In genomic region chr2:38508311-38509039, GRCh38 we compare ENCODE assay signal across 8 cellular contexts.
DNase-seq lines count a peak whose midpoint lies in the region; ATAC-seq, FAIRE-seq and TF ChIP-seq lines count a peak whose summit lies in the region.

No MANE protein-coding gene starts in this region.

- H3K9ac ChIP-seq in GM23248 (no peak overlapping the region), astrocyte (ENCODE audit: low read length) (no peak overlapping the region)

- DNase-seq in COLO829 (ENCODE audit: low spot score) (peak; percentile 85), GM23248 (peak; percentile 53), NCI-H1417 treated with DMSO at 0.1 percent for 48 hours (lab: John Stamatoyannopoulos, UW) (peak; percentile 45), T-helper 17 cell (peak; percentile 53 to 68 (median 58)), astrocyte (ENCODE audit: low read depth) (peak; percentile 46), hypothalamus (lab: John Stamatoyannopoulos, UW) (peak in 41 of 51 donors; percentile 5 to 76 (median 39)), small intestine (peak; percentile 86)

- H3K27ac ChIP-seq in GM23248 = no peak overlapping the region
- no peak overlapping the region for H3K27ac ChIP-seq in astrocyte (ENCODE audit: low read depth, low read length)
- peak overlapping the region in 1 of 2 donors; percentile 7 for H3K27ac ChIP-seq in small intestine (ENCODE audit: low read depth in 1 of 2, low read length in 1 of 2)

- H3K79me2 ChIP-seq in GM23248 (ENCODE audit: insufficient read depth) (no peaks in the 10 kb centered on the region), astrocyte (ENCODE audit: insufficient read depth, low read length) (no peaks in the 10 kb centered on the region)

- FAIRE-seq in astrocyte (lab: Jason Lieb, UNC) = no peak
- no peak for FAIRE-seq in small intestine (lab: Jason Lieb, UNC)

- H3K4me2 ChIP-seq in GM23248 (ENCODE audit: unreplicated experiment) (no peak overlapping the region), astrocyte (ENCODE audit: low read length) (no peak overlapping the region)

- peaks cover 3% of the 10 kb centered on the region for H3K9me3 Mint-ChIP-seq in astrocyte (ENCODE audit: unreplicated experiment)

- H3K4me1 ChIP-seq in GM23248 (ENCODE audit: insufficient read depth) (peaks cover 7% of the 10 kb centered on the region; the same call in 1 of the 2 replicates), astrocyte (ENCODE audit: insufficient read depth, low read length) (peaks cover 9% of the 10 kb centered on the region), small intestine (ENCODE audit: control insufficient read depth in 2 of 2, insufficient read depth in 1 of 2, low read depth in 1 of 2, low read length in 1 of 2) (no peaks in the 10 kb centered on the region)

- H4K20me1 ChIP-seq in GM23248 (ENCODE audit: insufficient read depth) (no peaks in the 10 kb centered on the region), astrocyte (ENCODE audit: insufficient read depth, low read length) (no peaks in the 10 kb centered on the region)

- H3K9me2 ChIP-seq in GM23248 (ENCODE audit: insufficient read depth) = no peaks in the 10 kb centered on the region

- H3K4me3 ChIP-seq in GM23248 = no peak overlapping the region
- no peak overlapping the region for H3K4me3 ChIP-seq in astrocyte (ENCODE audit: insufficient read depth, low read depth, low read length)
- H3K4me3 ChIP-seq in small intestine (ENCODE audit: low read depth in 1 of 2, low read length in 2 of 2) = no peak overlapping the region

- H3K27ac Mint-ChIP-seq in T-helper 17 cell (no peak overlapping the region), astrocyte (ENCODE audit: unreplicated experiment) (no peak overlapping the region)

- WGBS in GM23248 (ENCODE audit: low coverage in 1 of 2, low lambda C conversion rate in 2 of 2, missing lambda C conversion rate in 2 of 2), 2 experiments = 51 to 52% methylated on average over 10 of the region's 10 CpGs
- 28 to 40% (median 36%) methylated on average over 10 of the region's 10 CpGs for WGBS in small intestine, 3 donors

- no peak overlapping the region for H3K4me3 Mint-ChIP-seq in T-helper 17 cell
- no peak overlapping the region for H3K4me3 Mint-ChIP-seq in astrocyte (ENCODE audit: unreplicated experiment)

- H3K4me1 Mint-ChIP-seq in T-helper 17 cell = peaks cover 6% of the 10 kb centered on the region
- H3K4me1 Mint-ChIP-seq in astrocyte (ENCODE audit: low read depth, unreplicated experiment) = peaks cover 7% of the 10 kb centered on the region

- H3K27me3 ChIP-seq in GM23248 (replicated peaks; ENCODE audit: insufficient read depth) (no peaks in the 10 kb centered on the region; the same call in 1 of the 2 replicates), astrocyte (ENCODE audit: insufficient read depth, low read length) (no peaks in the 10 kb centered on the region), small intestine (ENCODE audit: control insufficient read depth in 2 of 2, insufficient read depth in 2 of 2, low read length in 2 of 2) (no peaks in the 10 kb centered on the region)

- TF ChIP-seq CTCF in astrocyte (IDR thresholded peaks at IDR 0.05; ENCODE audit: insufficient read depth, low read depth, low read length) = peak; percentile 34

- H3K9me3 ChIP-seq in GM23248 (ENCODE audit: low read depth) = no peaks in the 10 kb centered on the region
- H3K9me3 ChIP-seq in T-helper 17 cell (ENCODE audit: control insufficient read depth, low read length, poor library complexity, severe bottlenecking) = no peaks in the 10 kb centered on the region
- H3K9me3 ChIP-seq in astrocyte (ENCODE audit: insufficient read depth, low read depth, low read length) = peaks cover 4% of the 10 kb centered on the region
- H3K9me3 ChIP-seq in small intestine (ENCODE audit: control insufficient read depth, low read depth) = no peaks in the 10 kb centered on the region

- in situ Hi-C loops in GM23248 (cut with MboI) = no loop called here

- 0 out of 2 replicates have a peak, but pooled peaks cover 5% of the 10 kb centered on the region for H3F3A ChIP-seq in GM23248 (ENCODE audit: insufficient read depth)

- H3K27me3 Mint-ChIP-seq in T-helper 17 cell = peaks cover 12% of the 10 kb centered on the region
- H3K27me3 Mint-ChIP-seq in astrocyte (ENCODE audit: low read depth, unreplicated experiment) = peaks cover 5% of the 10 kb centered on the region

- H3K36me3 ChIP-seq in GM23248 (ENCODE audit: low read depth) = no peaks in the 10 kb centered on the region
- no peaks in the 10 kb centered on the region for H3K36me3 ChIP-seq in astrocyte (ENCODE audit: insufficient read depth, low read length)
- H3K36me3 ChIP-seq in small intestine (ENCODE audit: control insufficient read depth in 2 of 2, insufficient read depth in 2 of 2, low read length in 2 of 2) = no peaks in the 10 kb centered on the region

- H3K36me3 Mint-ChIP-seq in T-helper 17 cell (ENCODE audit: low read depth) = peaks cover 1% of the 10 kb centered on the region
- H3K36me3 Mint-ChIP-seq in astrocyte (ENCODE audit: low read depth, unreplicated experiment) = no peaks in the 10 kb centered on the region

- ATAC-seq in T-helper 17 cell (peak; percentile 85), GM19324 (IDR thresholded peaks at IDR 0.05; ENCODE audit: low FRiP score, unreplicated experiment) (no peak)

- H2AFZ ChIP-seq in GM23248 = no peak overlapping the region
- H2AFZ ChIP-seq in astrocyte (ENCODE audit: low read depth, low read length) = peak overlapping the region; percentile 29
